Comparison of ENCODE assay signal across 31 cellular contexts in the genomic region with DNA sequence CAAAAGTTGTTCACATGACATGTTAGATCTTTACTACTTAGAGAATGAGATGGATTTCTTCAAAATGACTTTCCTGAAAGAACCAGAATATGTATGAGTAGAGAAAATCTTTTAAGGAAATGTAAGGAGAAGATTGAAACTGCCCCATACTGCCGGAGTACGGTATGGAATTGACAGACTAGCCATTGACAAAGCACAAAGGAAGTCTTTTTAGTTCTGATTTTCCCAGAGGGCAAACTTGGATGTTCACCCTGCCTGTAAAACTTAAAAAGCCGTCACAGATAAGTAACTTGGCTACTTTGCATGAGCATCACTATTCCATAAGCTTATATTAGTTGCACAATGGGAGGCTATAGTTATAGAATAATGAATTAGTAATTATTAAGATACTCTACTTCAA.
A peak's percentile ranks its signal among the peaks of the same experiment; 100 is the strongest.
DNase-seq lines count a peak whose midpoint lies in the region; ATAC-seq and TF ChIP-seq lines count a peak whose summit lies in the region.
"Had no signal": no experiment of that assay in that cellular context is flagged by ENCODE, and none has a peak within 500 bp of the region (broad histone marks: within the 10 kb centered on the region; RNA-seq: fewer than 3 reads in every experiment).

No MANE protein-coding gene starts in this region.

- peaks cover 23% of the 10 kb centered on the region for H3K36me3 Mint-ChIP-seq in neural crest cell (ENCODE audit: low read depth)
- H3K36me3 Mint-ChIP-seq: CD14-positive monocyte; CD8-positive, alpha-beta T cell had no signal

- peaks cover 3% of the 10 kb centered on the region for H3K9me3 Mint-ChIP-seq in neural crest cell
- H3K9me3 Mint-ChIP-seq: CD4-positive, alpha-beta memory T cell; CD4-positive, alpha-beta T cell; CD8-positive, alpha-beta memory T cell; CD8-positive, alpha-beta T cell had no signal

- ATAC-seq in GM19023 (IDR thresholded peaks at IDR 0.05; ENCODE audit: unreplicated experiment) (no peak), GM19395 (IDR thresholded peaks at IDR 0.05; ENCODE audit: unreplicated experiment) (no peak), HG02973 (IDR thresholded peaks at IDR 0.05; ENCODE audit: unreplicated experiment) (no peak)
- ATAC-seq: A549; CD8-positive, alpha-beta T cell had no signal

- peak; percentile 71 for DNase-seq in COLO829 (ENCODE audit: low spot score)
- peak; percentile 88 for DNase-seq in SK-MEL-5 (ENCODE audit: low read depth, low spot score)
- peak; percentile 81 for DNase-seq in foreskin melanocyte
- DNase-seq in neural crest cell (ENCODE audit: low read depth, low spot score) = no peak
- DNase-seq in KBM-7 = no peak
- DNase-seq: 8988T; ACHN; AML-193; BE2C; C1 segment of cervical spinal cord; Caco-2; Calu3; CD4-positive, alpha-beta memory T cell; CD4-positive, alpha-beta T cell; CD4-positive, CD25-positive, alpha-beta regulatory T cell; CD8-positive, alpha-beta memory T cell; CD8-positive, alpha-beta T cell; COR-L47; DMS 273 treated with DMSO at 0.1 percent for 48 hours; DMS153; DMS53; DMS79; DMS79 treated with DMSO at 0.1 percent for 48 hours; DND-41; EL had no signal

- no peak for TF ChIP-seq CTCF in neural crest cell (conservative IDR thresholded peaks at IDR 0.05)

- in situ Hi-C loops in SK-MEL-5 (cut with HindIII; ENCODE audit: low pct_unique_long_range_greater_than_20kb, low sequenced_read_pairs) = no loop called here
- in situ Hi-C loops in KBM-7 (cut with MboI; ENCODE audit: low pct_unique_long_range_greater_than_20kb, low sequenced_read_pairs) = no loop called here

- peaks cover 21% of the 10 kb centered on the region for H3K4me1 Mint-ChIP-seq in neural crest cell
- H3K4me1 Mint-ChIP-seq: B cell; CD14-positive monocyte; CD4-positive, CD25-positive, alpha-beta regulatory T cell; CD8-positive, alpha-beta memory T cell had no signal

- H3K27me3 Mint-ChIP-seq in neural crest cell (ENCODE audit: low read depth) = no peaks in the 10 kb centered on the region
- H3K27me3 Mint-ChIP-seq: CD4-positive, alpha-beta memory T cell; CD4-positive, alpha-beta T cell; CD8-positive, alpha-beta memory T cell had no signal

- peak overlapping the region; percentile 44 for H3K4me3 Mint-ChIP-seq in neural crest cell
- H3K4me3 Mint-ChIP-seq: B cell; CD14-positive monocyte; CD4-positive, alpha-beta memory T cell; CD4-positive, alpha-beta T cell; CD4-positive, CD25-positive, alpha-beta regulatory T cell; CD8-positive, alpha-beta memory T cell; CD8-positive, alpha-beta T cell had no signal

- peak overlapping the region; percentile 76 for H3K27ac Mint-ChIP-seq in neural crest cell (ENCODE audit: unreplicated experiment)
- H3K27ac Mint-ChIP-seq: B cell; CD14-positive monocyte; CD4-positive, alpha-beta memory T cell; CD4-positive, alpha-beta T cell; CD4-positive, CD25-positive, alpha-beta regulatory T cell; CD8-positive, alpha-beta memory T cell; CD8-positive, alpha-beta T cell had no signal

Comparison
In these comparisons a context has a peak if more than half of its experiments do, and no peak if none do; other contexts are left out.
1. DNase-seq: peak in COLO829 (single experiment), SK-MEL-5 (single experiment) and foreskin melanocyte (single experiment); none in neural crest cell (single experiment) and KBM-7 (single experiment).